ENCODE assay signal across 33 cellular contexts in the genomic region with DNA sequence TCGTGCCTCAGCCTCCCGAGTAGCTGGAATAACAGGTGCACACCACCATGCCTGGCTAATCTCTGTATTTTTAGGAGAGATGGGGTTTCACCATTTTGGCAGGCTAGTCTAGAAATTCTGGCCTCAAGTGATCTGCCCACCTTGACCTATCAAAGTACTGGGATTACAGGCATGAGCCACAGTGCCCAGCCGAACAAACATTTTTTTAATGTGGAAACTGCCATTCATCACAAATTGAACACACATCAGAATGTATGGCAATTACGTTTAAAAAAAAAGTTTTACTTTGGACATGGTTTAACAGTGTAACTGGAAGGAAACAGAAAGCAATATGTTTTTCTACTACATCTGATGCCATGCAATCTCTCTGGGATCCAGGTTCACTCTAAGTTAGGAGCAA.
"Had no signal": no experiment of that assay in that cellular context is flagged by ENCODE, and none has a peak within 500 bp of the region (broad histone marks: within the 10 kb centered on the region; RNA-seq: fewer than 3 reads in every experiment).

No MANE protein-coding gene starts in this region.

- H3K4me1 ChIP-seq: ascending aorta, breast epithelium had no signal

- H3K9me3 ChIP-seq: adrenal gland, ascending aorta, body of pancreas, breast epithelium had no signal

- ATAC-seq: activated naive CD4-positive, alpha-beta T cell treated with anti-CD3 and anti-CD28 coated beads, Interleukin-2, amount 50 U/mL, for 72 hours; activated naive CD8-positive, alpha-beta T cell treated with anti-CD3 and anti-CD28 coated beads, Interleukin-2, amount 50 U/mL, for 24 hours; activated T-cell treated with anti-CD3 and anti-CD28 coated beads, Interleukin-2, amount 50 U/mL, for 4 hours; activated T-cell treated with anti-CD3 and anti-CD28 coated beads, Interleukin-2, amount 50 U/mL, for 72 hours; activated T-helper 17 cell treated with anti-CD3 and anti-CD28 coated beads, Interleukin-2, amount 50 U/mL, for 72 hours; body of pancreas had no signal

- H3K27me3 ChIP-seq: adrenal gland, ascending aorta, body of pancreas, brain microvascular endothelial cell, breast epithelium had no signal

- DNase-seq: activated effector memory CD4-positive, alpha-beta T cell treated with anti-CD3 and anti-CD28 coated beads, Interleukin-2, amount 50 U/mL, for 16 hours; activated effector memory CD4-positive, alpha-beta T cell treated with Interleukin-2 at 50 U/mL for 16 hours; activated gamma-delta T cell; activated gamma-delta T cell treated with Interleukin-2 at 50 U/mL for 16 hours; activated naive CD4-positive, alpha-beta T cell; activated naive CD4-positive, alpha-beta T cell treated with anti-CD3 and anti-CD28 coated beads for 36 hours; activated naive CD4-positive, alpha-beta T cell treated with anti-CD3 and anti-CD28 coated beads, Interleukin-2, amount 10 ng/mL, durations not matched to agents 7 days and 5 days; activated naive CD4-positive, alpha-beta T cell treated with anti-CD3 and anti-CD28 coated beads, Interleukin-2, amount 50 U/mL, for 16 hours; activated naive CD4-positive, alpha-beta T cell treated with Interleukin-2 at 50 U/mL for 16 hours; activated naive CD8-positive, alpha-beta T cell treated with anti-CD3 and anti-CD28 coated beads for 36 hours; activated naive CD8-positive, alpha-beta T cell treated with anti-CD3 and anti-CD28 coated beads, Interleukin-2, amount 10 ng/mL, durations not matched to agents 7 days and 5 days; activated naive CD8-positive, alpha-beta T cell treated with anti-CD3 and anti-CD28 coated beads, Interleukin-2, amount 50 U/mL, for 24 hours; activated T-cell treated with anti-CD3 and anti-CD28 coated beads, Interleukin-2, amount 50 U/mL, for 24 hours; activated T-cell treated with anti-CD3 and anti-CD28 coated beads, Interleukin-2, amount 50 U/mL, for 4 hours; activated T-cell treated with anti-CD3 and anti-CD28 coated beads, Interleukin-2, amount 50 U/mL, for 48 hours; activated T-cell treated with anti-CD3 and anti-CD28 coated beads, Interleukin-2, amount 50 U/mL, for 72 hours; adrenal gland; amniotic stem cell; amygdala; anterior cingulate cortex; aorta; body of pancreas; brain microvascular endothelial cell; caudate nucleus; central memory CD4-positive, alpha-beta T cell; cerebellar nuclear complex had no signal

- H3K36me3 ChIP-seq: adrenal gland, ascending aorta, brain microvascular endothelial cell, breast epithelium, cardiac muscle cell had no signal

- H3K27ac ChIP-seq: adrenal gland, ascending aorta, body of pancreas, brain microvascular endothelial cell, breast epithelium, cardiac muscle cell had no signal

- FAIRE-seq: astrocyte, bronchial epithelial cell had no signal

- H3K4me3 ChIP-seq: adrenal gland, ascending aorta, body of pancreas, breast epithelium, cardiac muscle cell had no signal
